Comparison of ENCODE assay signal across 28 cellular contexts in the genomic region with DNA sequence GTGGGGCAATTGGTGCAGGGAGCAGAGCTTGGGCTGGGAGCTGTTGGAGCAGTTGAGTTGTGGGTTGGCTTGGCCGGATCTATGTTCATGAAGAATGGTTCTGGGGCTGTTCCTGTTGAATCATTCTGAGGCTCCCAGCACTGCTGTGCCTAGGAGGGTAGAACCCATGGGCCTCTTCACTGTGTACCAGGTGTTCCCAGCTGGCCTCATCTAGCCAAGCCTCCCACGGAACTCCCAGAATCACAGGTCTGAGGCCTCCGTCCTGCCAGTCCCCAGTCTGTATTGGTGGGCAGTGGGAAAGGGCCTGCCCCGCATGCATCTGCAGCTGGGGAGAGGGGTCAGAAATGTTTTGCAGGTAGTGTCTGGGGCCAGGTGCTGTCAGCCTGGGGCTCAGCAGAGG.
DNase-seq lines count a peak whose midpoint lies in the region; ATAC-seq and TF ChIP-seq lines count a peak whose summit lies in the region.
"Had no signal": no experiment of that assay in that cellular context is flagged by ENCODE, and none has a peak within 500 bp of the region (broad histone marks: within the 10 kb centered on the region; RNA-seq: fewer than 3 reads in every experiment).

No MANE protein-coding gene starts in this region.

- no peak overlapping the region for H3K4me3 ChIP-seq in endodermal cell (ENCODE audit: low read length)
- H3K4me3 ChIP-seq: spleen, upper lobe of left lung had no signal

- ATAC-seq in HG03108 (IDR thresholded peaks at IDR 0.05; ENCODE audit: unreplicated experiment) = no peak
- ATAC-seq: stimulated activated naive CD8-positive, alpha-beta T cell treated with anti-CD3 and anti-CD28 coated beads, Interleukin-15, amount 100 ng/mL, for 72 hours had no signal

- peaks cover 4% of the 10 kb centered on the region for H3K4me1 ChIP-seq in endodermal cell (ENCODE audit: control insufficient read depth, insufficient read depth, low read length)
- H3K4me1 ChIP-seq: BE2C had no signal

- H3K4me1 Mint-ChIP-seq in activated naive CD4-positive, alpha-beta T cell treated with anti-CD3 and anti-CD28 coated beads, Interleukin-2, amount 10 ng/mL, durations not matched to agents 7 days and 5 days = peaks cover 73% of the 10 kb centered on the region
- H3K4me1 Mint-ChIP-seq in endodermal cell = peaks cover 12% of the 10 kb centered on the region

- WGBS in endodermal cell (ENCODE audit: insufficient coverage in 1 of 2, insufficient read length in 1 of 2), 2 experiments = 96 to 100% methylated on average over 3 to 4 of the region's 4 CpGs

- H3K27me3 ChIP-seq in endodermal cell (ENCODE audit: control insufficient read depth, insufficient read depth, low read length, poor library complexity, severe bottlenecking) = no peaks in the 10 kb centered on the region
- H3K27me3 ChIP-seq: BE2C, spleen, upper lobe of left lung had no signal

- no peaks in the 10 kb centered on the region for H3K27me3 Mint-ChIP-seq in activated naive CD4-positive, alpha-beta T cell treated with anti-CD3 and anti-CD28 coated beads, Interleukin-2, amount 10 ng/mL, durations not matched to agents 7 days and 5 days
- no peaks in the 10 kb centered on the region for H3K27me3 Mint-ChIP-seq in endodermal cell (ENCODE audit: insufficient read depth)
- H3K27me3 Mint-ChIP-seq: stimulated activated naive CD8-positive, alpha-beta T cell treated with anti-CD3 and anti-CD28 coated beads, Interleukin-15, amount 100 ng/mL, for 72 hours had no signal

- no peak overlapping the region for H3K4me3 Mint-ChIP-seq in activated naive CD4-positive, alpha-beta T cell treated with anti-CD3 and anti-CD28 coated beads, Interleukin-2, amount 10 ng/mL, durations not matched to agents 7 days and 5 days
- no peak overlapping the region for H3K4me3 Mint-ChIP-seq in endodermal cell
- H3K4me3 Mint-ChIP-seq: stimulated activated naive CD8-positive, alpha-beta T cell treated with anti-CD3 and anti-CD28 coated beads, Interleukin-15, amount 100 ng/mL, for 72 hours had no signal

- TF ChIP-seq CTCF in RWPE1 (conservative IDR thresholded peaks at IDR 0.05; ENCODE audit: low read depth) (no peak), endodermal cell (conservative IDR thresholded peaks at IDR 0.05) (no peak)

- H3K27ac ChIP-seq in RWPE1 (peak overlapping the region; percentile 46), endodermal cell (ENCODE audit: low read depth, low read length) (no peak overlapping the region), temporal lobe (ENCODE audit: low read depth, low read length) (peak overlapping the region; percentile 27)

- CTCF ChIA-PET in activated naive CD4-positive, alpha-beta T cell treated with anti-CD3 and anti-CD28 coated beads, Interleukin-2, amount 10 ng/mL, durations not matched to agents 7 days and 5 days (lab: Charles Lee) = no interaction called here
- CTCF ChIA-PET in RWPE1 (lab: Yijun Ruan, JAX) = interaction anchor here (0.7 kb wide), 1 partner anchor 22 kb away, joined by 4 read pairs; no protein-coding TSS in a partner anchor

- POLR2A ChIA-PET in RWPE1 (lab: Yijun Ruan, JAX; ENCODE audit: low non-redundant PET) = no interaction called here

- no peaks in the 10 kb centered on the region for H3K9me3 ChIP-seq in endodermal cell (ENCODE audit: control insufficient read depth, low read length)
- H3K9me3 ChIP-seq: BE2C, spleen, upper lobe of left lung had no signal

- no peaks in the 10 kb centered on the region for H3K36me3 ChIP-seq in endodermal cell (ENCODE audit: control insufficient read depth, insufficient read depth, low read length)
- H3K36me3 ChIP-seq: BE2C, upper lobe of left lung had no signal

- H3K9me3 Mint-ChIP-seq in activated naive CD4-positive, alpha-beta T cell treated with anti-CD3 and anti-CD28 coated beads, Interleukin-2, amount 10 ng/mL, durations not matched to agents 7 days and 5 days = peaks cover 5% of the 10 kb centered on the region
- H3K9me3 Mint-ChIP-seq in endodermal cell = no peaks in the 10 kb centered on the region
- H3K9me3 Mint-ChIP-seq: stimulated activated naive CD8-positive, alpha-beta T cell treated with anti-CD3 and anti-CD28 coated beads, Interleukin-15, amount 100 ng/mL, for 72 hours had no signal

- no peak for DNase-seq in activated naive CD4-positive, alpha-beta T cell treated with anti-CD3 and anti-CD28 coated beads, Interleukin-2, amount 10 ng/mL, durations not matched to agents 7 days and 5 days
- no peak for DNase-seq in activated naive CD4-positive, alpha-beta T cell treated with Interleukin-2 at 50 U/mL for 16 hours
- no peak for DNase-seq in RWPE1 (ENCODE audit: low spot score)
- DNase-seq in endodermal cell = no peak
- no peak for DNase-seq in NCI-H2081 (lab: John Stamatoyannopoulos, UW)
- DNase-seq in stimulated activated CD4-positive, alpha-beta T cell treated with anti-CD3 and anti-CD28 coated beads, Interleukin-15, amount 100 ng/mL, for 24 hours = no peak
- DNase-seq: activated CD4-positive, CD25-positive, alpha-beta regulatory T cell treated with anti-CD3 and anti-CD28 coated beads, Interleukin-2, amount 50 U/mL, for 72 hours; activated effector memory CD4-positive, alpha-beta T cell treated with anti-CD3 and anti-CD28 coated beads, Interleukin-2, amount 50 U/mL, for 16 hours; anterior cingulate cortex; BE2C; DMS 273 treated with DMSO at 0.1 percent for 48 hours; foreskin melanocyte; GOT3; hypothalamus; islet precursor cell; NCI-H1048; NCI-H1930; NCI-H226; NCI-H82; occipital lobe; retina; SHP77; stimulated activated CD4-positive, alpha-beta T cell treated with anti-CD3 and anti-CD28 coated beads, Interleukin-4, amount 100 ng/mL, for 4 hours; stimulated activated naive CD8-positive, alpha-beta T cell treated with anti-CD3 and anti-CD28 coated beads, Interleukin-15, amount 100 ng/mL, for 72 hours; upper lobe of left lung had no signal

- peak overlapping the region; percentile 26 for H3K27ac Mint-ChIP-seq in activated naive CD4-positive, alpha-beta T cell treated with anti-CD3 and anti-CD28 coated beads, Interleukin-2, amount 10 ng/mL, durations not matched to agents 7 days and 5 days
- peak overlapping the region; percentile 55 for H3K27ac Mint-ChIP-seq in endodermal cell
- H3K27ac Mint-ChIP-seq: stimulated activated naive CD8-positive, alpha-beta T cell treated with anti-CD3 and anti-CD28 coated beads, Interleukin-15, amount 100 ng/mL, for 72 hours had no signal

- peaks cover 12% of the 10 kb centered on the region for H3K36me3 Mint-ChIP-seq in activated naive CD4-positive, alpha-beta T cell treated with anti-CD3 and anti-CD28 coated beads, Interleukin-2, amount 10 ng/mL, durations not matched to agents 7 days and 5 days
- no peaks in the 10 kb centered on the region for H3K36me3 Mint-ChIP-seq in endodermal cell (ENCODE audit: low read depth)

- H3K9ac ChIP-seq in endodermal cell (ENCODE audit: extremely low read depth, low read length, poor library complexity, severe bottlenecking) = no peak overlapping the region
